19 cellular contexts compared by ENCODE assay signal in genomic region chr1:158248771-158249170, GRCh38. TPM values are rescaled to one million over a fixed set of nuclear protein-coding genes. Genes with fewer than 3 reads are reported as not detected.
DNase-seq lines count a peak whose midpoint lies in the region; ATAC-seq and TF ChIP-seq lines count a peak whose summit lies in the region.
"Had no signal": no experiment of that assay in that cellular context is flagged by ENCODE, and none has a peak within 500 bp of the region (broad histone marks: within the 10 kb centered on the region; RNA-seq: fewer than 3 reads in every experiment).

No MANE protein-coding gene starts in this region.

- no peak for TF ChIP-seq EP300 in stomach (IDR thresholded peaks at IDR 0.05)

- no peak for TF ChIP-seq CTCF in stomach (IDR thresholded peaks at IDR 0.05)

- DNase-seq in CD4-positive, alpha-beta memory T cell: no peak
- DNase-seq in KG1 (lab: John Stamatoyannopoulos, UW) (peak; percentile 9), SKM-1 treated with dmso at 0.1 percent for 144 hours (lab: John Stamatoyannopoulos, UW; ENCODE audit: unreplicated experiment) (peak; percentile 75), naive B cell (no peak), stomach (no peak), GM19240 (ENCODE audit: insufficient read length, low spot score) (no peak), dermis blood vessel endothelial cell (no peak)
- DNase-seq: aorta, HFFc6, NCI-H2029 treated with DMSO at 0.1 percent for 48 hours, NCI-H526, T1000 had no signal

- no peaks in the 10 kb centered on the region for H3K27me3 ChIP-seq in CD4-positive, alpha-beta memory T cell (ENCODE audit: insufficient read depth, low read length)
- no peaks in the 10 kb centered on the region for H3K27me3 ChIP-seq in stomach
- H3K27me3 ChIP-seq: ovary had no signal

- peak overlapping the region in 6 of 8 donors; percentile 36 to 80 (median 63) for H3K4me3 Mint-ChIP-seq in CD4-positive, alpha-beta memory T cell
- H3K4me3 Mint-ChIP-seq in naive B cell: peak overlapping the region; percentile 60 to 93 (median 78)
- H3K4me3 Mint-ChIP-seq: activated CD4-positive, alpha-beta memory T cell treated with anti-CD3 and anti-CD28 coated beads for 36 hours; HFFc6 had no signal

- intact Hi-C loops in CD4-positive, alpha-beta memory T cell (cut with micrococcal nuclease): no loop called here
- intact Hi-C loops in stomach (cut with DNase I; ENCODE audit: low total_unique reads): no loop called here

- POLR2A ChIA-PET in CD4-positive, alpha-beta memory T cell (lab: Charles Lee; ENCODE audit: partially characterized antibody): interaction anchor here (0.6 to 1.2 kb wide), 2 partner anchors 101 to 828 kb away, joined by 3 read pairs; partner anchors contain the start of gene AIM2

- WGBS in stomach, 5 donors: 51 to 76% (median 61%) methylated on average over 2 of the region's 2 CpGs

- TF ChIP-seq POLR2A in stomach (IDR thresholded peaks at IDR 0.05): no peak

- no peak overlapping the region for H3K27ac ChIP-seq in CD4-positive, alpha-beta memory T cell (ENCODE audit: low read depth, low read length)
- H3K27ac ChIP-seq in stomach: no peak overlapping the region
- H3K27ac ChIP-seq: KMS-11, ovary had no signal

- peak overlapping the region in 2 of 7 donors; percentile 16 to 64 for H3K27ac Mint-ChIP-seq in CD4-positive, alpha-beta memory T cell
- H3K27ac Mint-ChIP-seq in naive B cell: peak overlapping the region; percentile 8 to 92 (median 64)
- H3K27ac Mint-ChIP-seq: activated CD4-positive, alpha-beta memory T cell treated with anti-CD3 and anti-CD28 coated beads for 36 hours; activated T-helper 17 cell treated with anti-CD3 and anti-CD28 coated beads, Interleukin-2, amount 50 U/mL, for 72 hours; HFFc6 had no signal

- peaks cover 14 to 18% of the 10 kb centered on the region in 2 donors for H3K27me3 Mint-ChIP-seq in CD4-positive, alpha-beta memory T cell
- no peaks in the 10 kb centered on the region for H3K27me3 Mint-ChIP-seq in naive B cell

- CTCF ChIA-PET in CD4-positive, alpha-beta memory T cell (lab: Charles Lee; ENCODE audit: partially characterized antibody): interaction anchor here (0.6 to 1.3 kb wide), 3 partner anchors 44 to 966 kb away, joined by 3 to 5 read pairs (median 4); no protein-coding TSS in a partner anchor

- no peaks in the 10 kb centered on the region for H3K36me3 ChIP-seq in CD4-positive, alpha-beta memory T cell (ENCODE audit: insufficient read depth, low read length)
- H3K36me3 ChIP-seq in stomach: no peaks in the 10 kb centered on the region
- H3K36me3 ChIP-seq: ovary had no signal

- peaks cover 25% of the 10 kb centered on the region for H3K4me1 ChIP-seq in CD4-positive, alpha-beta memory T cell (ENCODE audit: insufficient read depth, low read length)
- peaks cover 0 to 18% (median 0%) of the 10 kb centered on the region in 4 donors for H3K4me1 ChIP-seq in stomach

- H3K36me3 Mint-ChIP-seq in CD4-positive, alpha-beta memory T cell: no peaks in the 10 kb centered on the region
- H3K36me3 Mint-ChIP-seq in naive B cell: peaks cover 0 to 7% of the 10 kb centered on the region in 2 donors
- H3K36me3 Mint-ChIP-seq: activated CD4-positive, alpha-beta memory T cell treated with anti-CD3 and anti-CD28 coated beads for 36 hours had no signal

- no peaks in the 10 kb centered on the region for H3K9me3 ChIP-seq in CD4-positive, alpha-beta memory T cell (ENCODE audit: control insufficient read depth in 1 of 2, low read length in 2 of 2)
- no peaks in the 10 kb centered on the region for H3K9me3 ChIP-seq in stomach
- H3K9me3 ChIP-seq: mucosa of descending colon, ovary had no signal

- H3K4me3 ChIP-seq in CD4-positive, alpha-beta memory T cell (ENCODE audit: low read length in 2 of 2): no peak overlapping the region
- H3K4me3 ChIP-seq in stomach: no peak overlapping the region
- H3K4me3 ChIP-seq: mucosa of descending colon, ovary had no signal

- H3K9me3 Mint-ChIP-seq in CD4-positive, alpha-beta memory T cell: peaks cover 0 to 3% (median 0%) of the 10 kb centered on the region in 8 donors
- H3K9me3 Mint-ChIP-seq in naive B cell: peaks cover 0 to 1% (median 0%) of the 10 kb centered on the region in 7 donors
- H3K9me3 Mint-ChIP-seq: activated CD4-positive, alpha-beta memory T cell treated with anti-CD3 and anti-CD28 coated beads for 36 hours; activated T-helper 17 cell treated with anti-CD3 and anti-CD28 coated beads, Interleukin-2, amount 50 U/mL, for 72 hours; HFFc6 had no signal

- H3K4me1 Mint-ChIP-seq in CD4-positive, alpha-beta memory T cell: peaks cover 20 to 26% (median 23%) of the 10 kb centered on the region in 4 donors
- peaks cover 41 to 63% (median 42%) of the 10 kb centered on the region in 3 donors for H3K4me1 Mint-ChIP-seq in naive B cell

- no peak for ATAC-seq in naive B cell (ENCODE audit: low read depth in 2 of 2)

RNA-seq across cellular contexts. Expression of gene CD1A, which starts 5.5 kb away (rescaled TPM):
- total RNA-seq in CD4-positive, alpha-beta memory T cell: not detected
- not detected for polyA plus RNA-seq in CD4-positive, alpha-beta memory T cell
- polyA plus RNA-seq in naive B cell (ENCODE audit: low read depth in 6 of 6): 10 to 100 TPM; 11.0 to 56.8 (median 17.5) TPM
- total RNA-seq in stomach: not detected
- polyA plus RNA-seq in stomach: under 1 TPM in 1 of 3 donors, not detected in 2; 0.10 TPM
- not detected in 2 replicates for total RNA-seq in dermis blood vessel endothelial cell
- total RNA-seq: activated CD4-positive, alpha-beta memory T cell treated with anti-CD3 and anti-CD28 coated beads for 36 hours; activated T-helper 17 cell treated with anti-CD3 and anti-CD28 coated beads, Interleukin-2, amount 50 U/mL, for 72 hours; aorta; G401; HFFc6; kidney epithelial cell; mucosa of descending colon; ovary had no signal
- polyA plus RNA-seq: ovary had no signal

RNA-seq across cellular contexts. Expression of gene CD1C, which starts 41.0 kb away (rescaled TPM):
- total RNA-seq in CD4-positive, alpha-beta memory T cell: not detected
- 1 to 10 TPM in 1 of 2 donors, not detected in 1; 1.0 TPM for polyA plus RNA-seq in CD4-positive, alpha-beta memory T cell
- 100 to 1,000 TPM in 5 of 6 donors, 10 to 100 TPM in 1; 58.4 to 396 (median 159) TPM for polyA plus RNA-seq in naive B cell (ENCODE audit: low read depth in 6 of 6)
- 1 to 10 TPM in 2 of 5 donors, not detected in 3; 1.8 to 2.8 TPM for total RNA-seq in stomach
- polyA plus RNA-seq in stomach: 1 to 10 TPM in 1 of 3 donors, not detected in 2; 1.1 TPM
- total RNA-seq in dermis blood vessel endothelial cell: not detected in 2 replicates
- total RNA-seq: activated CD4-positive, alpha-beta memory T cell treated with anti-CD3 and anti-CD28 coated beads for 36 hours; activated T-helper 17 cell treated with anti-CD3 and anti-CD28 coated beads, Interleukin-2, amount 50 U/mL, for 72 hours; G401; HFFc6; kidney epithelial cell had no signal

Comparison
In these comparisons a context has a peak if more than half of its experiments do, and no peak if none do; other contexts are left out.
1. DNase-seq: peak in KG1 (single experiment) and SKM-1 treated with dmso at 0.1 percent for 144 hours (single experiment); none in CD4-positive, alpha-beta memory T cell (0 of 5), naive B cell (single experiment), stomach (single experiment), GM19240 (single experiment) and dermis blood vessel endothelial cell (single experiment).